Comparison of ENCODE assay signal across 16 cellular contexts in the genomic region with DNA sequence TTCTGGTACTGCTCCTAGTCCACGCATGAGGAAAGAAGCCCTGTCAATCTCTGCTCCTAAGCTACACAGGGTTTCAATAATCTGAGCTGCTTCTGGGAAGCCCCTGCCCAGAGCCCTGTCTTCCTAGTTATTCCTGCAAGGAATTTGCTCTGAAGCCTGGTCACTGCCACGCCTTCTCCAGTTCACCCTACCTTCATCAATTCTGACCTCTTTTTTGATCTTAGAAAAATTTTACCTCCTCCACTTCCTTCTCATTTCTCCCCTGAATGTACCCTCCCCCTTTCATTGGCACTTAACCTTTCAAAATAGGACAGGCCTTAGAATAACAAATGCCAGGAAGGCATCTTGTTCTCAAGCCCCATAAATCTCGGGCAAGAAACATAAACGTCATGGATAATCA. TPM values are rescaled to one million over a fixed set of nuclear protein-coding genes. Genes with fewer than 3 reads are reported as not detected.
"Had no signal": no experiment of that assay in that cellular context is flagged by ENCODE, and none has a peak within 500 bp of the region (broad histone marks: within the 10 kb centered on the region; RNA-seq: fewer than 3 reads in every experiment).

No MANE protein-coding gene starts in this region.

- ATAC-seq: activated CD4-positive, alpha-beta T cell treated with anti-CD3 and anti-CD28 coated beads for 36 hours; activated CD8-positive, alpha-beta T cell treated with anti-CD3 and anti-CD28 coated beads for 36 hours; activated naive CD8-positive, alpha-beta T cell treated with anti-CD3 and anti-CD28 coated beads, Interleukin-2, amount 50 U/mL, for 24 hours; left lobe of liver; T-cell had no signal

- H3K9me3 ChIP-seq: ascending aorta, sigmoid colon had no signal

- H3K4me1 ChIP-seq: ascending aorta had no signal

- H3K27ac ChIP-seq: ascending aorta, sigmoid colon, VCaP had no signal

- H3K36me3 ChIP-seq: ascending aorta, sigmoid colon had no signal

- H3K4me3 ChIP-seq: ascending aorta, sigmoid colon had no signal

- H3K27me3 ChIP-seq: ascending aorta, sigmoid colon had no signal

- DNase-seq: activated CD4-positive, alpha-beta T cell treated with anti-CD3 and anti-CD28 coated beads for 36 hours; activated CD8-positive, alpha-beta memory T cell treated with anti-CD3 and anti-CD28 coated beads, Interleukin-2, amount 50 U/mL, for 48 hours; activated CD8-positive, alpha-beta T cell treated with anti-CD3 and anti-CD28 coated beads for 36 hours; activated naive CD4-positive, alpha-beta T cell treated with Interleukin-2 at 50 U/mL for 16 hours; activated naive CD8-positive, alpha-beta T cell treated with anti-CD3 and anti-CD28 coated beads, Interleukin-2, amount 50 U/mL, for 24 hours; foreskin melanocyte; head of caudate nucleus; sigmoid colon; stimulated activated CD4-positive, alpha-beta T cell treated with anti-CD3 and anti-CD28 coated beads, Interleukin-12 subunit alpha, Interleukin-12 subunit beta, amount 100 ng/mL, for 4 hours; stimulated activated naive CD4-positive, alpha-beta T cell treated with Interleukin-2 at 50 U/mL for 16 hours; T-cell; T1000 had no signal

RNA-seq across cellular contexts. Expression of gene LRRK2, which starts 14.9 kb away (rescaled TPM):
- total RNA-seq: activated CD4-positive, alpha-beta T cell treated with anti-CD3 and anti-CD28 coated beads for 36 hours; activated T-helper 1 cell treated with anti-CD3 and anti-CD28 coated beads, Interleukin-12 subunit alpha, Interleukin-12 subunit beta, Interleukin-2, Interleukin-4 antibody, amounts not matched to agents 30 ng/mL and 10 ng/mL and 1 ng/mL, durations not matched to agents 14 hours and 24 hours and 36 hours had no signal
